Comparison of ENCODE assay signal across 2 cellular contexts in the genomic region with DNA sequence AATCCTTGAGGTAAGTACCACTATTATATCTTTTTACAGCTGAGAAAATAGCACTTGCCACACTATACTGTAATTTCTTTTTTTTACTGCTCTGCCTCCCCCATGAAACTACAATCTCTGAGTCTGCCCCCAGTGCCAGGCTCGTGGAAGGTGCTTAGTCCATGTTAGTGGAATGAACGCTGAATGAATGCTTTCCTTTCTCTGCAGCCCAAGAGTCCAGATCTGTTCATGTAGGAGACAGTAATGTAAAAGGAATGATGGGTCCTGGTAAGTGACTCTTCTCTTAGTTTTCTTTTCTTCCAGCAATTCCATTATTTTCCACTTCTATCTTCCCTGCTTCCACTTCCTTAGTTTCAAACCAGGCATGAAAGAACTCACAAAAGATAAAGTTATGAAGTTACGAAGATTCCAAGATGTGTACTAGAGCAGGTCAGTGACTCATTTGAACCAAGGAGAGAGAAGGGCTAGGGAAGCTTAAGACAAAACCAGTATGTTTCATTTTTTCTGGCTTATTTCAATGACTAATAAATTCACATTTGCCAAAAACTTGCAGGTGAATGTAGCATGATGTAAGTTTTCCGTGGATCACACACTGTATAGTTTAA.
TF ChIP-seq lines count a peak whose summit lies in the region.

No MANE protein-coding gene starts in this region.

TF ChIP-seq in A549, 52 proteins besides CTCF, POLR2A, EP300 and RAD21 (continued from another document):
- TF ChIP-seq, protein P1, sequence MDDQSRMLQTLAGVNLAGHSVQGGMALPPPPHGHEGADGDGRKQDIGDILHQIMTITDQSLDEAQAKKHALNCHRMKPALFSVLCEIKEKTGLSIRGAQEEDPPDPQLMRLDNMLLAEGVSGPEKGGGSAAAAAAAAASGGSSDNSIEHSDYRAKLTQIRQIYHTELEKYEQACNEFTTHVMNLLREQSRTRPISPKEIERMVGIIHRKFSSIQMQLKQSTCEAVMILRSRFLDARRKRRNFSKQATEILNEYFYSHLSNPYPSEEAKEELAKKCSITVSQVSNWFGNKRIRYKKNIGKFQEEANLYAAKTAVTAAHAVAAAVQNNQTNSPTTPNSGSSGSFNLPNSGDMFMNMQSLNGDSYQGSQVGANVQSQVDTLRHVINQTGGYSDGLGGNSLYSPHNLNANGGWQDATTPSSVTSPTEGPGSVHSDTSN (IDR thresholded peaks at IDR 0.05) = no peak

TF ChIP-seq in GM23338, 12 proteins besides CTCF, POLR2A, EP300 and RAD21 (continued from another document):
- TF ChIP-seq, protein P2, sequence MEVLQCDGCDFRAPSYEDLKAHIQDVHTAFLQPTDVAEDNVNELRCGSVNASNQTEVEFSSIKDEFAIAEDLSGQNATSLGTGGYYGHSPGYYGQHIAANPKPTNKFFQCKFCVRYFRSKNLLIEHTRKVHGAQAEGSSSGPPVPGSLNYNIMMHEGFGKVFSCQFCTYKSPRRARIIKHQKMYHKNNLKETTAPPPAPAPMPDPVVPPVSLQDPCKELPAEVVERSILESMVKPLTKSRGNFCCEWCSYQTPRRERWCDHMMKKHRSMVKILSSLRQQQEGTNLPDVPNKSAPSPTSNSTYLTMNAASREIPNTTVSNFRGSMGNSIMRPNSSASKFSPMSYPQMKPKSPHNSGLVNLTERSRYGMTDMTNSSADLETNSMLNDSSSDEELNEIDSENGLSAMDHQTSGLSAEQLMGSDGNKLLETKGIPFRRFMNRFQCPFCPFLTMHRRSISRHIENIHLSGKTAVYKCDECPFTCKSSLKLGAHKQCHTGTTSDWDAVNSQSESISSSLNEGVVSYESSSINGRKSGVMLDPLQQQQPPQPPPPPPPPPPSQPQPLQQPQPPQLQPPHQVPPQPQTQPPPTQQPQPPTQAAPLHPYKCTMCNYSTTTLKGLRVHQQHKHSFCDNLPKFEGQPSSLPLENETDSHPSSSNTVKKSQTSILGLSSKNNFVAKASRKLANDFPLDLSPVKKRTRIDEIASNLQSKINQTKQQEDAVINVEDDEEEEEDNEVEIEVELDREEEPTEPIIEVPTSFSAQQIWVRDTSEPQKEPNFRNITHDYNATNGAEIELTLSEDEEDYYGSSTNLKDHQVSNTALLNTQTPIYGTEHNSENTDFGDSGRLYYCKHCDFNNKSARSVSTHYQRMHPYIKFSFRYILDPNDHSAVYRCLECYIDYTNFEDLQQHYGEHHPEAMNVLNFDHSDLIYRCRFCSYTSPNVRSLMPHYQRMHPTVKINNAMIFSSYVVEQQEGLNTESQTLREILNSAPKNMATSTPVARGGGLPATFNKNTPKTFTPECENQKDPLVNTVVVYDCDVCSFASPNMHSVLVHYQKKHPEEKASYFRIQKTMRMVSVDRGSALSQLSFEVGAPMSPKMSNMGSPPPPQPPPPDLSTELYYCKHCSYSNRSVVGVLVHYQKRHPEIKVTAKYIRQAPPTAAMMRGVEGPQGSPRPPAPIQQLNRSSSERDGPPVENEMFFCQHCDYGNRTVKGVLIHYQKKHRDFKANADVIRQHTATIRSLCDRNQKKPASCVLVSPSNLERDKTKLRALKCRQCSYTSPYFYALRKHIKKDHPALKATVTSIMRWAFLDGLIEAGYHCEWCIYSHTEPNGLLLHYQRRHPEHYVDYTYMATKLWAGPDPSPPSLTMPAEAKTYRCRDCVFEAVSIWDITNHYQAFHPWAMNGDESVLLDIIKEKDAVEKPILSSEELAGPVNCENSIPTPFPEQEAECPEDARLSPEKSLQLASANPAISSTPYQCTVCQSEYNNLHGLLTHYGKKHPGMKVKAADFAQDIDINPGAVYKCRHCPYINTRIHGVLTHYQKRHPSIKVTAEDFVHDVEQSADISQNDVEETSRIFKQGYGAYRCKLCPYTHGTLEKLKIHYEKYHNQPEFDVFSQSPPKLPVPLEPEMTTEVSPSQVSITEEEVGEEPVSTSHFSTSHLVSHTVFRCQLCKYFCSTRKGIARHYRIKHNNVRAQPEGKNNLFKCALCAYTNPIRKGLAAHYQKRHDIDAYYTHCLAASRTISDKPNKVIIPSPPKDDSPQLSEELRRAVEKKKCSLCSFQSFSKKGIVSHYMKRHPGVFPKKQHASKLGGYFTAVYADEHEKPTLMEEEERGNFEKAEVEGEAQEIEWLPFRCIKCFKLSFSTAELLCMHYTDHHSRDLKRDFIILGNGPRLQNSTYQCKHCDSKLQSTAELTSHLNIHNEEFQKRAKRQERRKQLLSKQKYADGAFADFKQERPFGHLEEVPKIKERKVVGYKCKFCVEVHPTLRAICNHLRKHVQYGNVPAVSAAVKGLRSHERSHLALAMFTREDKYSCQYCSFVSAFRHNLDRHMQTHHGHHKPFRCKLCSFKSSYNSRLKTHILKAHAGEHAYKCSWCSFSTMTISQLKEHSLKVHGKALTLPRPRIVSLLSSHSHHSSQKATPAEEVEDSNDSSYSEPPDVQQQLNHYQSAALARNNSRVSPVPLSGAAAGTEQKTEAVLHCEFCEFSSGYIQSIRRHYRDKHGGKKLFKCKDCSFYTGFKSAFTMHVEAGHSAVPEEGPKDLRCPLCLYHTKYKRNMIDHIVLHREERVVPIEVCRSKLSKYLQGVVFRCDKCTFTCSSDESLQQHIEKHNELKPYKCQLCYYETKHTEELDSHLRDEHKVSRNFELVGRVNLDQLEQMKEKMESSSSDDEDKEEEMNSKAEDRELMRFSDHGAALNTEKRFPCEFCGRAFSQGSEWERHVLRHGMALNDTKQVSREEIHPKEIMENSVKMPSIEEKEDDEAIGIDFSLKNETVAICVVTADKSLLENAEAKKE (CRISPR knock-in tag; IDR thresholded peaks at IDR 0.05) = no peak
- TF ChIP-seq POLR2AphosphoS5 (IDR thresholded peaks at IDR 0.05; ENCODE audit: low read depth) = no peak
- TF ChIP-seq ZNF331 (CRISPR knock-in tag; IDR thresholded peaks at IDR 0.05; ENCODE audit: low read depth) = no peak
- no peak for TF ChIP-seq NANOG (IDR thresholded peaks at IDR 0.05; ENCODE audit: borderline replicate concordance)
- TF ChIP-seq CREB1 (CRISPR knock-in tag; IDR thresholded peaks at IDR 0.05; ENCODE audit: low read depth) = no peak
- no peak for TF ChIP-seq EZH2phosphoT487 (IDR thresholded peaks at IDR 0.05; ENCODE audit: unreplicated experiment)
- TF ChIP-seq EZH2 (IDR thresholded peaks at IDR 0.05; ENCODE audit: low read depth, unreplicated experiment) = no peak
- TF ChIP-seq, protein P3, sequence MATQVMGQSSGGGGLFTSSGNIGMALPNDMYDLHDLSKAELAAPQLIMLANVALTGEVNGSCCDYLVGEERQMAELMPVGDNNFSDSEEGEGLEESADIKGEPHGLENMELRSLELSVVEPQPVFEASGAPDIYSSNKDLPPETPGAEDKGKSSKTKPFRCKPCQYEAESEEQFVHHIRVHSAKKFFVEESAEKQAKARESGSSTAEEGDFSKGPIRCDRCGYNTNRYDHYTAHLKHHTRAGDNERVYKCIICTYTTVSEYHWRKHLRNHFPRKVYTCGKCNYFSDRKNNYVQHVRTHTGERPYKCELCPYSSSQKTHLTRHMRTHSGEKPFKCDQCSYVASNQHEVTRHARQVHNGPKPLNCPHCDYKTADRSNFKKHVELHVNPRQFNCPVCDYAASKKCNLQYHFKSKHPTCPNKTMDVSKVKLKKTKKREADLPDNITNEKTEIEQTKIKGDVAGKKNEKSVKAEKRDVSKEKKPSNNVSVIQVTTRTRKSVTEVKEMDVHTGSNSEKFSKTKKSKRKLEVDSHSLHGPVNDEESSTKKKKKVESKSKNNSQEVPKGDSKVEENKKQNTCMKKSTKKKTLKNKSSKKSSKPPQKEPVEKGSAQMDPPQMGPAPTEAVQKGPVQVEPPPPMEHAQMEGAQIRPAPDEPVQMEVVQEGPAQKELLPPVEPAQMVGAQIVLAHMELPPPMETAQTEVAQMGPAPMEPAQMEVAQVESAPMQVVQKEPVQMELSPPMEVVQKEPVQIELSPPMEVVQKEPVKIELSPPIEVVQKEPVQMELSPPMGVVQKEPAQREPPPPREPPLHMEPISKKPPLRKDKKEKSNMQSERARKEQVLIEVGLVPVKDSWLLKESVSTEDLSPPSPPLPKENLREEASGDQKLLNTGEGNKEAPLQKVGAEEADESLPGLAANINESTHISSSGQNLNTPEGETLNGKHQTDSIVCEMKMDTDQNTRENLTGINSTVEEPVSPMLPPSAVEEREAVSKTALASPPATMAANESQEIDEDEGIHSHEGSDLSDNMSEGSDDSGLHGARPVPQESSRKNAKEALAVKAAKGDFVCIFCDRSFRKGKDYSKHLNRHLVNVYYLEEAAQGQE (IDR thresholded peaks at IDR 0.05; ENCODE audit: unreplicated experiment) = no peak
- no peak for TF ChIP-seq JUNB (IDR thresholded peaks at IDR 0.05; ENCODE audit: unreplicated experiment)
TF ChIP-seq in GM23338: peak in this region for 0.
